Comparison of ENCODE assay signal across 13 cellular contexts in the genomic region with DNA sequence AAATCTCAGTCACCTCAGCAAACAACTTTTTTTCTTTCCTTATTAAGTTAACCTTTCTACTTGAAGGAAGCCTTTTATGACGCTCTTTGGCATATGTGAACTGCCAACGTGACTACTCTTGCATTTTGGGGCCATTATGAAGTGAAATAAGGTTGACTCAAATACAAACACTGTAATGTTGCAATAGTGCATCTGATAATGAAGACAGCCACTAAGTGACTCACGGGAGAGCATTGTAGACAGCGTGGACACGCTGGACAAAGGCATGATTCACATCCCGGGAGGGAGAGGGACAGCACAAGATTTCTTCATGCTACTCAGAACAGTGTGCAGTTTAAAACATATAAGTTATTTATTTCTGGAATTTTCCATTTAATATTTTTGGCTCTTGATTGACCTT.
DNase-seq lines count a peak whose midpoint lies in the region; ATAC-seq, FAIRE-seq and TF ChIP-seq lines count a peak whose summit lies in the region.
"Had no signal": no experiment of that assay in that cellular context is flagged by ENCODE, and none has a peak within 500 bp of the region (broad histone marks: within the 10 kb centered on the region; RNA-seq: fewer than 3 reads in every experiment).

No MANE protein-coding gene starts in this region.

- TF ChIP-seq CTCF in epithelial cell of proximal tubule (conservative IDR thresholded peaks at IDR 0.05; ENCODE audit: low read depth, low read length): no peak

- no peak for ATAC-seq in HG03457 (IDR thresholded peaks at IDR 0.05; ENCODE audit: unreplicated experiment)
- ATAC-seq in GM19035 (IDR thresholded peaks at IDR 0.05; ENCODE audit: unreplicated experiment): no peak

- peak; percentile 95 for FAIRE-seq in RCC 7860 (lab: Jason Lieb, UNC)

- DNase-seq in EH (ENCODE audit: low read depth): peak; percentile 99
- peak; percentile 89 for DNase-seq in RCC 7860 (ENCODE audit: low spot score)
- DNase-seq in epithelial cell of proximal tubule (ENCODE audit: low read depth): peak; percentile 97
- DNase-seq in non-pigmented ciliary epithelial cell (ENCODE audit: low read depth): peak; percentile 91
- DNase-seq in NCI-H774 (lab: John Stamatoyannopoulos, UW): no peak
- no peak for DNase-seq in SKM-1 treated with dmso at 0.1 percent for 144 hours (lab: John Stamatoyannopoulos, UW; ENCODE audit: unreplicated experiment)
- DNase-seq: activated CD4-positive, alpha-beta T cell treated with anti-CD3 and anti-CD28 coated beads, Interleukin-2, amount 10 ng/mL, durations not matched to agents 7 days and 5 days; erythroblast; NCI-H2081; SHP77 treated with DMSO at 0.1 percent for 48 hours; spleen had no signal

- H3K4me3 ChIP-seq in epithelial cell of proximal tubule (ENCODE audit: low read depth, low read length): no peak overlapping the region
- H3K4me3 ChIP-seq: spleen had no signal

Comparison
In these comparisons a context has a peak if more than half of its experiments do, and no peak if none do; other contexts are left out.
1. DNase-seq: peak in EH (single experiment), RCC 7860 (single experiment), epithelial cell of proximal tubule (single experiment) and non-pigmented ciliary epithelial cell (single experiment); none in NCI-H774 (single experiment) and SKM-1 treated with dmso at 0.1 percent for 144 hours (single experiment).